In genomic region chr14:37973031-37973908, GRCh38 we compare ENCODE assay signal across 15 cellular contexts.
"Had no signal": no experiment of that assay in that cellular context is flagged by ENCODE, and none has a peak within 500 bp of the region (broad histone marks: within the 10 kb centered on the region; RNA-seq: fewer than 3 reads in every experiment).

No MANE protein-coding gene starts in this region.

- DNase-seq: activated CD4-positive, CD25-positive, alpha-beta regulatory T cell treated with anti-CD3 and anti-CD28 coated beads, Interleukin-2, amount 50 U/mL, for 72 hours; activated naive CD4-positive, alpha-beta T cell; activated naive CD8-positive, alpha-beta T cell treated with anti-CD3 and anti-CD28 coated beads, Interleukin-2, amount 10 ng/mL, durations not matched to agents 7 days and 5 days; central memory CD4-positive, alpha-beta T cell; colonic mucosa; heart left ventricle; left lung; mucosa of descending colon; naive thymus-derived CD4-positive, alpha-beta T cell; ovary; stimulated activated CD4-positive, alpha-beta T cell treated with anti-CD3 and anti-CD28 coated beads, Interleukin-4, amount 100 ng/mL, for 1 hour; stimulated activated naive B cell treated with anti-CD40 and anti-IgM and Interleukin-4, amounts not matched to agents 10 μg/mL and 1 μg/mL and 100 μg/mL, for 72 hours; T-helper 9 cell; tibial artery had no signal

- H3K27ac Mint-ChIP-seq: activated naive CD8-positive, alpha-beta T cell treated with anti-CD3 and anti-CD28 coated beads, Interleukin-2, amount 10 ng/mL, durations not matched to agents 7 days and 5 days; brain; naive thymus-derived CD4-positive, alpha-beta T cell; stimulated activated naive B cell treated with anti-CD40 and anti-IgM and Interleukin-4, amounts not matched to agents 10 μg/mL and 1 μg/mL and 100 μg/mL, for 72 hours had no signal

- H3K4me3 Mint-ChIP-seq: activated naive CD8-positive, alpha-beta T cell treated with anti-CD3 and anti-CD28 coated beads, Interleukin-2, amount 10 ng/mL, durations not matched to agents 7 days and 5 days; brain; naive thymus-derived CD4-positive, alpha-beta T cell; stimulated activated naive B cell treated with anti-CD40 and anti-IgM and Interleukin-4, amounts not matched to agents 10 μg/mL and 1 μg/mL and 100 μg/mL, for 72 hours had no signal

- H3K27me3 ChIP-seq: colonic mucosa, heart left ventricle, left lung, ovary, tibial artery had no signal

- H3K27me3 Mint-ChIP-seq: stimulated activated naive B cell treated with anti-CD40 and anti-IgM and Interleukin-4, amounts not matched to agents 10 μg/mL and 1 μg/mL and 100 μg/mL, for 72 hours had no signal

- H3K36me3 ChIP-seq: colonic mucosa, heart left ventricle, left lung, ovary, tibial artery had no signal

- ATAC-seq: heart left ventricle; left lung; mucosa of descending colon; naive thymus-derived CD4-positive, alpha-beta T cell; stimulated activated naive B cell treated with anti-CD40 and anti-IgM and Interleukin-4, amounts not matched to agents 10 μg/mL and 1 μg/mL and 100 μg/mL, for 72 hours had no signal

- H3K4me1 Mint-ChIP-seq: brain; stimulated activated naive B cell treated with anti-CD40 and anti-IgM and Interleukin-4, amounts not matched to agents 10 μg/mL and 1 μg/mL and 100 μg/mL, for 72 hours had no signal

- H3K4me3 ChIP-seq: colonic mucosa, heart left ventricle, left lung, mucosa of descending colon, ovary, tibial artery had no signal

- H3K36me3 Mint-ChIP-seq: activated naive CD8-positive, alpha-beta T cell treated with anti-CD3 and anti-CD28 coated beads, Interleukin-2, amount 10 ng/mL, durations not matched to agents 7 days and 5 days; brain; stimulated activated naive B cell treated with anti-CD40 and anti-IgM and Interleukin-4, amounts not matched to agents 10 μg/mL and 1 μg/mL and 100 μg/mL, for 72 hours had no signal
